ENCODE assay signal across 8 cellular contexts in genomic region chrX:103919336-103919682, GRCh38. TPM values are rescaled to one million over a fixed set of nuclear protein-coding genes. Genes with fewer than 3 reads are reported as not detected.
DNase-seq lines count a peak whose midpoint lies in the region; ATAC-seq and TF ChIP-seq lines count a peak whose summit lies in the region.

No MANE protein-coding gene starts in this region.

- H3K27ac ChIP-seq in right atrium auricular region: peak overlapping the region; percentile 68 to 69
- peak overlapping the region; percentile 63 for H3K27ac ChIP-seq in rectal smooth muscle tissue (ENCODE audit: low read depth, low read length)

- H3K9me3 Mint-ChIP-seq in activated naive CD8-positive, alpha-beta T cell treated with anti-CD3 and anti-CD28 coated beads, Interleukin-2, amount 50 U/mL, for 24 hours: no peaks in the 10 kb centered on the region

- H3K4me3 ChIP-seq in right atrium auricular region (peak overlapping the region; percentile 53), rectal smooth muscle tissue (ENCODE audit: low read length) (peak overlapping the region; percentile 69)

- DNase-seq in CD1c-positive myeloid dendritic cell (ENCODE audit: extremely low spot score) (peak; percentile 10), NCI-H460 (ENCODE audit: extremely low read depth, low read depth) (peak; percentile 46), right atrium auricular region (ENCODE audit: low spot score) (no peak)
- no peak for DNase-seq in activated naive CD8-positive, alpha-beta T cell treated with anti-CD3 and anti-CD28 coated beads, Interleukin-2, amount 50 U/mL, for 24 hours
- no peak for DNase-seq in activated effector memory CD4-positive, alpha-beta T cell treated with anti-CD3 and anti-CD28 coated beads, Interleukin-2, amount 50 U/mL, for 16 hours

- H3K27me3 Mint-ChIP-seq in activated naive CD8-positive, alpha-beta T cell treated with anti-CD3 and anti-CD28 coated beads, Interleukin-2, amount 50 U/mL, for 24 hours: no peaks in the 10 kb centered on the region

- ATAC-seq in GM18873 (IDR thresholded peaks at IDR 0.05; ENCODE audit: low FRiP score, unreplicated experiment): peak; percentile 45
- peak; percentile 44 for ATAC-seq in HG03066 (IDR thresholded peaks at IDR 0.05; ENCODE audit: low read depth, unreplicated experiment)
- ATAC-seq in activated naive CD8-positive, alpha-beta T cell treated with anti-CD3 and anti-CD28 coated beads, Interleukin-2, amount 50 U/mL, for 24 hours: peak; percentile 52

- H3K9ac ChIP-seq in rectal smooth muscle tissue (ENCODE audit: low read length): no peak overlapping the region

- H3K36me3 Mint-ChIP-seq in activated naive CD8-positive, alpha-beta T cell treated with anti-CD3 and anti-CD28 coated beads, Interleukin-2, amount 50 U/mL, for 24 hours (ENCODE audit: low read depth): peaks cover 7% of the 10 kb centered on the region

- peak overlapping the region; percentile 92 for H3K27ac Mint-ChIP-seq in activated naive CD8-positive, alpha-beta T cell treated with anti-CD3 and anti-CD28 coated beads, Interleukin-2, amount 50 U/mL, for 24 hours

- peak overlapping the region; percentile 92 for H3K4me3 Mint-ChIP-seq in activated naive CD8-positive, alpha-beta T cell treated with anti-CD3 and anti-CD28 coated beads, Interleukin-2, amount 50 U/mL, for 24 hours

- H3K27me3 ChIP-seq in right atrium auricular region (no peaks in the 10 kb centered on the region), rectal smooth muscle tissue (ENCODE audit: control insufficient read depth, insufficient read depth, low read length) (no peaks in the 10 kb centered on the region)

- TF ChIP-seq CTCF in right atrium auricular region (IDR thresholded peaks at IDR 0.05): no peak

- H3K4me1 ChIP-seq in right atrium auricular region (no peaks in the 10 kb centered on the region), rectal smooth muscle tissue (ENCODE audit: control insufficient read depth, insufficient read depth, low read length) (no peaks in the 10 kb centered on the region)

- no peaks in the 10 kb centered on the region for H3K9me3 ChIP-seq in right atrium auricular region

- H3K4me1 Mint-ChIP-seq in activated naive CD8-positive, alpha-beta T cell treated with anti-CD3 and anti-CD28 coated beads, Interleukin-2, amount 50 U/mL, for 24 hours: peaks cover 19% of the 10 kb centered on the region

- H3K36me3 ChIP-seq in right atrium auricular region (no peaks in the 10 kb centered on the region), rectal smooth muscle tissue (ENCODE audit: control insufficient read depth, insufficient read depth, low read length) (no peaks in the 10 kb centered on the region)

RNA-seq across cellular contexts. Expression of gene TMSB15B, which starts 43.1 kb away (rescaled TPM):
- total RNA-seq in NCI-H460 (2014; rRNA removed; shearing (Covaris generic)): 4.8 and 7.4 TPM in 2 replicates
- polyA plus RNA-seq in NCI-H460 (2014; cell fraction: nucleus; rRNA removed): 7.5 and 17.7 TPM in 2 replicates
- total RNA-seq in right atrium auricular region: 1 to 10 TPM in 1 of 2 donors, not detected in 1; 2.4 TPM

Comparison
In these comparisons a context has a peak if more than half of its experiments do, and no peak if none do; other contexts are left out.
1. DNase-seq: peak in CD1c-positive myeloid dendritic cell (single experiment) and NCI-H460 (single experiment); none in activated naive CD8-positive, alpha-beta T cell treated with anti-CD3 and anti-CD28 coated beads, Interleukin-2, amount 50 U/mL, for 24 hours (single experiment), right atrium auricular region (single experiment) and activated effector memory CD4-positive, alpha-beta T cell treated with anti-CD3 and anti-CD28 coated beads, Interleukin-2, amount 50 U/mL, for 16 hours (single experiment).
2. Peak in every context shown above with its lines, with median percentiles within 50 percentile points of each other: ATAC-seq.